Comparison of ENCODE assay signal across 17 cellular contexts in the genomic region with DNA sequence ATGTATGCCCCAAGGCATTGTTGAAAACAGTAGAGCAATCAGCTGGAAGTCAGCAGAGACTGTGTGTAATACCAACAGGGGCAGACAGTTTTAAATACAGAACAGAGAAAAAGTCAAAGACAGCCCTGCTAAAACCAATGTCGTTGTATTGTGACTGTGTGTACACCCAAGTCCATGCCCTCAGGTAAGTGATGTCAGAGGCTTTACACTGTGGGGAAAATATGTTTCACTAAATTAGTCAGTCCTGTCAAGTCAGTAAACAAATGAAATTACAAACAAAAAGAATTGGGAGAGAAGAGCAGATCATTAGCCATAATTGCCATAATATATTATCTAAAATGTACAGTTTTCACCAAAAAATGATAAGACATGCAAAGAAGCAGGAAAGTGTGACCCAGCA. TPM values are rescaled to one million over a fixed set of nuclear protein-coding genes. Genes with fewer than 3 reads are reported as not detected.
DNase-seq lines count a peak whose midpoint lies in the region; ATAC-seq and TF ChIP-seq lines count a peak whose summit lies in the region.
"Had no signal": no experiment of that assay in that cellular context is flagged by ENCODE, and none has a peak within 500 bp of the region (broad histone marks: within the 10 kb centered on the region; RNA-seq: fewer than 3 reads in every experiment).

No MANE protein-coding gene starts in this region.

- H3K4me3 Mint-ChIP-seq in stimulated activated naive CD8-positive, alpha-beta T cell treated with anti-CD3 and anti-CD28 coated beads, Interleukin-15, amount 100 ng/mL, for 72 hours: no peak overlapping the region
- H3K4me3 Mint-ChIP-seq in activated CD4-positive, alpha-beta memory T cell treated with anti-CD3 and anti-CD28 coated beads, Interleukin-2, amount 10 ng/mL, durations not matched to agents 7 days and 5 days: no peak overlapping the region
- H3K4me3 Mint-ChIP-seq: B cell, HFFc6 had no signal

- peaks cover 2 to 5% of the 10 kb centered on the region in 2 donors for H3K9me3 Mint-ChIP-seq in stimulated activated naive CD8-positive, alpha-beta T cell treated with anti-CD3 and anti-CD28 coated beads, Interleukin-15, amount 100 ng/mL, for 72 hours
- H3K9me3 Mint-ChIP-seq in activated CD4-positive, alpha-beta memory T cell treated with anti-CD3 and anti-CD28 coated beads, Interleukin-2, amount 10 ng/mL, durations not matched to agents 7 days and 5 days: peaks cover 6% of the 10 kb centered on the region
- H3K9me3 Mint-ChIP-seq: HFFc6 had no signal

- CTCF ChIA-PET in activated CD4-positive, alpha-beta memory T cell treated with anti-CD3 and anti-CD28 coated beads, Interleukin-2, amount 10 ng/mL, durations not matched to agents 7 days and 5 days (lab: Charles Lee): interaction anchor here (2.6 kb wide), 1 partner anchor 18 kb away, joined by 10 read pairs; no protein-coding TSS in a partner anchor

- H3K27ac Mint-ChIP-seq in stimulated activated naive CD8-positive, alpha-beta T cell treated with anti-CD3 and anti-CD28 coated beads, Interleukin-15, amount 100 ng/mL, for 72 hours: no peak overlapping the region
- no peak overlapping the region for H3K27ac Mint-ChIP-seq in activated CD4-positive, alpha-beta memory T cell treated with anti-CD3 and anti-CD28 coated beads, Interleukin-2, amount 10 ng/mL, durations not matched to agents 7 days and 5 days
- H3K27ac Mint-ChIP-seq: B cell; CD4-positive, alpha-beta T cell; HFFc6 had no signal

- no peak overlapping the region for H3K4me3 ChIP-seq in epithelial cell of esophagus (ENCODE audit: low read length)
- H3K4me3 ChIP-seq: HAP-1 had no signal

- intact Hi-C loops in cardiac septum (cut with DNase I): no loop called here

- POLR2A ChIA-PET in activated CD4-positive, alpha-beta memory T cell treated with anti-CD3 and anti-CD28 coated beads, Interleukin-2, amount 10 ng/mL, durations not matched to agents 7 days and 5 days (lab: Charles Lee): no interaction called here

- peaks cover 30% of the 10 kb centered on the region for H3K27me3 Mint-ChIP-seq in stimulated activated naive CD8-positive, alpha-beta T cell treated with anti-CD3 and anti-CD28 coated beads, Interleukin-15, amount 100 ng/mL, for 72 hours
- peaks cover 51% of the 10 kb centered on the region for H3K27me3 Mint-ChIP-seq in activated CD4-positive, alpha-beta memory T cell treated with anti-CD3 and anti-CD28 coated beads, Interleukin-2, amount 10 ng/mL, durations not matched to agents 7 days and 5 days

- H3K36me3 Mint-ChIP-seq in activated CD4-positive, alpha-beta memory T cell treated with anti-CD3 and anti-CD28 coated beads, Interleukin-2, amount 10 ng/mL, durations not matched to agents 7 days and 5 days (ENCODE audit: low read depth): no peaks in the 10 kb centered on the region

- H3K4me1 Mint-ChIP-seq in stimulated activated naive CD8-positive, alpha-beta T cell treated with anti-CD3 and anti-CD28 coated beads, Interleukin-15, amount 100 ng/mL, for 72 hours: peaks cover 11% of the 10 kb centered on the region
- peaks cover 13% of the 10 kb centered on the region for H3K4me1 Mint-ChIP-seq in activated CD4-positive, alpha-beta memory T cell treated with anti-CD3 and anti-CD28 coated beads, Interleukin-2, amount 10 ng/mL, durations not matched to agents 7 days and 5 days

- peak; percentile 42 for ATAC-seq in stimulated activated naive CD8-positive, alpha-beta T cell treated with anti-CD3 and anti-CD28 coated beads, Interleukin-15, amount 100 ng/mL, for 72 hours
- ATAC-seq in stimulated activated naive CD8-positive, alpha-beta T cell treated with anti-CD3 and anti-CD28 coated beads, Interleukin-15, Interleukin-2, amounts not matched to agents 100 U/mL and 50 U/mL, for 24 hours: no peak

- no peak for TF ChIP-seq CTCF in epithelial cell of esophagus (IDR thresholded peaks at IDR 0.05; ENCODE audit: insufficient read depth, low read depth, low read length, missing control alignments)

- DNase-seq in stimulated activated naive CD8-positive, alpha-beta T cell treated with anti-CD3 and anti-CD28 coated beads, Interleukin-15, amount 100 ng/mL, for 72 hours: no peak
- no peak for DNase-seq in stimulated activated naive CD8-positive, alpha-beta T cell treated with anti-CD3 and anti-CD28 coated beads, Interleukin-15, Interleukin-2, amounts not matched to agents 100 U/mL and 50 U/mL, for 24 hours
- DNase-seq in NCI-H69 (lab: John Stamatoyannopoulos, UW) (peak; percentile 70), epithelial cell of esophagus (ENCODE audit: low read depth) (peak; percentile 64), Ammon's horn (ENCODE audit: low spot score) (no peak), GM19240 (ENCODE audit: insufficient read length, low spot score) (no peak), cardiac septum (ENCODE audit: low spot score) (no peak)
- DNase-seq in activated CD4-positive, alpha-beta memory T cell treated with anti-CD3 and anti-CD28 coated beads, Interleukin-2, amount 10 ng/mL, durations not matched to agents 7 days and 5 days: no peak
- DNase-seq: 8988T; ACHN; C1 segment of cervical spinal cord; Calu3; CD4-positive, alpha-beta T cell; DMS 273 treated with DMSO at 0.1 percent for 48 hours; HFFc6 had no signal

RNA-seq across cellular contexts. Expression of a gene that starts 2.4 kb away (rescaled TPM):
- total RNA-seq in activated CD4-positive, alpha-beta memory T cell treated with anti-CD3 and anti-CD28 coated beads, Interleukin-2, amount 10 ng/mL, durations not matched to agents 7 days and 5 days: 1 to 10 TPM; 2.8 TPM
- 160 TPM for total RNA-seq in cardiac septum

Comparison
In these comparisons a context has a peak if more than half of its experiments do, and no peak if none do; other contexts are left out.
1. DNase-seq: peak in NCI-H69 (single experiment) and epithelial cell of esophagus (single experiment); none in stimulated activated naive CD8-positive, alpha-beta T cell treated with anti-CD3 and anti-CD28 coated beads, Interleukin-15, amount 100 ng/mL, for 72 hours (0 of 2), stimulated activated naive CD8-positive, alpha-beta T cell treated with anti-CD3 and anti-CD28 coated beads, Interleukin-15, Interleukin-2, amounts not matched to agents 100 U/mL and 50 U/mL, for 24 hours (single experiment), activated CD4-positive, alpha-beta memory T cell treated with anti-CD3 and anti-CD28 coated beads, Interleukin-2, amount 10 ng/mL, durations not matched to agents 7 days and 5 days (single experiment), Ammon's horn (single experiment), GM19240 (single experiment) and cardiac septum (single experiment).
2. RNA of a gene that starts 2.4 kb away (total RNA-seq): 160 TPM in cardiac septum (single experiment); 2.8 TPM in activated CD4-positive, alpha-beta memory T cell treated with anti-CD3 and anti-CD28 coated beads, Interleukin-2, amount 10 ng/mL, durations not matched to agents 7 days and 5 days; every median in the first group is over 10 times any median in the second.